ENCODE assay signal across 15 cellular contexts in genomic region chr4:80096175-80096850, GRCh38.
"Had no signal": no experiment of that assay in that cellular context is flagged by ENCODE, and none has a peak within 500 bp of the region (broad histone marks: within the 10 kb centered on the region; RNA-seq: fewer than 3 reads in every experiment).

No MANE protein-coding gene starts in this region.

- FAIRE-seq: frontal cortex, TTC549, urothelium cell line had no signal

- ATAC-seq: activated CD4-positive, alpha-beta T cell treated with anti-CD3 and anti-CD28 coated beads for 36 hours; activated naive CD4-positive, alpha-beta T cell treated with anti-CD3 and anti-CD28 coated beads, Interleukin-2, amount 50 U/mL, for 72 hours; effector memory CD8-positive, alpha-beta T cell; left lobe of liver had no signal

- H3K27ac ChIP-seq: skin epidermis, tibial nerve had no signal

- DNase-seq: activated CD4-positive, alpha-beta memory T cell treated with anti-CD3 and anti-CD28 coated beads for 36 hours; activated CD4-positive, alpha-beta T cell treated with anti-CD3 and anti-CD28 coated beads for 36 hours; activated gamma-delta T cell treated with Interleukin-2 at 50 U/mL for 16 hours; activated T-cell treated with anti-CD3 and anti-CD28 coated beads for 4 hours; dermis blood vessel endothelial cell; effector memory CD8-positive, alpha-beta T cell; midbrain; naive B cell had no signal

- H3K9me3 ChIP-seq: tibial nerve had no signal

- H3K4me3 ChIP-seq: skin epidermis, tibial nerve had no signal

- H3K27me3 ChIP-seq: tibial nerve had no signal

- H3K36me3 ChIP-seq: tibial nerve had no signal
